25 cellular contexts compared by ENCODE assay signal in genomic region chr18:6593142-6593889, GRCh38.
"Had no signal": no experiment of that assay in that cellular context is flagged by ENCODE, and none has a peak within 500 bp of the region (broad histone marks: within the 10 kb centered on the region; RNA-seq: fewer than 3 reads in every experiment).

No MANE protein-coding gene starts in this region.

- DNase-seq: activated CD4-positive, alpha-beta memory T cell treated with anti-CD3 and anti-CD28 coated beads for 36 hours; activated CD4-positive, alpha-beta T cell treated with anti-CD3 and anti-CD28 coated beads for 48 hours; activated naive CD4-positive, alpha-beta T cell treated with Interleukin-2 at 50 U/mL for 16 hours; activated naive CD8-positive, alpha-beta T cell treated with anti-CD3 and anti-CD28 coated beads for 36 hours; activated T-cell treated with anti-CD3 and anti-CD28 coated beads, Interleukin-2, amount 50 U/mL, for 48 hours; amniotic stem cell; cerebellar nuclear complex; erythroblast; foreskin melanocyte; glutamatergic neuron; immature natural killer cell; left ventricle myocardium inferior; mammary epithelial cell; nucleus accumbens; right lobe of liver; stimulated activated CD4-positive, alpha-beta T cell treated with anti-CD3 and anti-CD28 coated beads, Interleukin-2, amount 100 ng/mL, for 48 hours; stimulated activated naive CD4-positive, alpha-beta T cell treated with Interleukin-2 at 50 U/mL for 16 hours; SW 1271; T-helper 17 cell had no signal

- ATAC-seq: right lobe of liver, T-helper 17 cell had no signal

- H3K4me3 Mint-ChIP-seq: activated CD4-positive, alpha-beta memory T cell treated with anti-CD3 and anti-CD28 coated beads for 36 hours; activated naive CD8-positive, alpha-beta T cell treated with anti-CD3 and anti-CD28 coated beads for 36 hours; immature natural killer cell; T-helper 17 cell; type B pancreatic cell had no signal

- H3K4me3 ChIP-seq: coronary artery, hepatocyte, left ventricle myocardium inferior, right lobe of liver, smooth muscle cell, thoracic aorta had no signal

- H3K4me1 ChIP-seq: left ventricle myocardium inferior, parathyroid adenoma, right lobe of liver had no signal

- H3K36me3 Mint-ChIP-seq: activated CD4-positive, alpha-beta memory T cell treated with anti-CD3 and anti-CD28 coated beads for 36 hours; activated naive CD8-positive, alpha-beta T cell treated with anti-CD3 and anti-CD28 coated beads for 36 hours; immature natural killer cell; type B pancreatic cell had no signal

- H3K9me3 ChIP-seq: left ventricle myocardium inferior, right lobe of liver, thoracic aorta had no signal

- H3K4me1 Mint-ChIP-seq: activated naive CD8-positive, alpha-beta T cell treated with anti-CD3 and anti-CD28 coated beads for 36 hours; immature natural killer cell; T-helper 17 cell had no signal

- H3K27me3 Mint-ChIP-seq: activated CD4-positive, alpha-beta memory T cell treated with anti-CD3 and anti-CD28 coated beads for 36 hours; activated naive CD8-positive, alpha-beta T cell treated with anti-CD3 and anti-CD28 coated beads for 36 hours; T-helper 17 cell; type B pancreatic cell had no signal

- H3K27ac Mint-ChIP-seq: activated CD4-positive, alpha-beta memory T cell treated with anti-CD3 and anti-CD28 coated beads for 36 hours; activated naive CD8-positive, alpha-beta T cell treated with anti-CD3 and anti-CD28 coated beads for 36 hours; immature natural killer cell; T-helper 17 cell; type B pancreatic cell had no signal

- H3K9me3 Mint-ChIP-seq: activated naive CD8-positive, alpha-beta T cell treated with anti-CD3 and anti-CD28 coated beads for 36 hours had no signal

- H3K9ac ChIP-seq: parathyroid adenoma had no signal

- H3K27me3 ChIP-seq: hepatocyte, right lobe of liver had no signal

- H3K36me3 ChIP-seq: left ventricle myocardium inferior, right lobe of liver, thoracic aorta had no signal

- H3K27ac ChIP-seq: coronary artery, hepatocyte, left ventricle myocardium inferior, parathyroid adenoma, right lobe of liver, thoracic aorta had no signal
